29 cellular contexts compared by ENCODE assay signal in genomic region chr10:123514996-123515395, GRCh38.
"Had no signal": no experiment of that assay in that cellular context is flagged by ENCODE, and none has a peak within 500 bp of the region (broad histone marks: within the 10 kb centered on the region; RNA-seq: fewer than 3 reads in every experiment).

No MANE protein-coding gene starts in this region.

- H3K9me3 ChIP-seq: ovary, psoas muscle, right lobe of liver, sigmoid colon, suprapubic skin, testis, tibial artery, transverse colon, upper lobe of right lung, uterus had no signal

- H3K27me3 ChIP-seq: neural progenitor cell, ovary, right lobe of liver, testis, transverse colon, upper lobe of right lung, uterus had no signal

- H3K4me3 ChIP-seq: neural progenitor cell, ovary, psoas muscle, right lobe of liver, sigmoid colon, suprapubic skin, testis, tibial artery, transverse colon, upper lobe of right lung, uterus had no signal

- DNase-seq: natural killer cell; occipital lobe; ovary; posterior cingulate gyrus; psoas muscle; right cardiac atrium; right lobe of liver; sigmoid colon; small intestine; stimulated activated CD4-positive, alpha-beta T cell treated with anti-CD3 and anti-CD28 coated beads, Interleukin-15, amount 100 ng/mL, for 24 hours; stimulated activated CD4-positive, alpha-beta T cell treated with anti-CD3 and anti-CD28 coated beads, Interleukin-2, amount 100 ng/mL, for 24 hours; stimulated activated CD4-positive, alpha-beta T cell treated with anti-CD3 and anti-CD28 coated beads, Interleukin-2, amount 100 ng/mL, for 48 hours; stimulated activated CD4-positive, alpha-beta T cell treated with anti-CD3 and anti-CD28 coated beads, Interleukin-4, amount 100 ng/mL, for 24 hours; stimulated activated naive CD4-positive, alpha-beta T cell; stimulated activated naive CD8-positive, alpha-beta T cell treated with anti-CD3 and anti-CD28 coated beads, Interleukin-15, amount 100 ng/mL, for 72 hours; stimulated activated naive CD8-positive, alpha-beta T cell treated with anti-CD3 and anti-CD28 coated beads, Interleukin-15, Interleukin-2, amounts not matched to agents 100 U/mL and 50 U/mL, for 24 hours; substantia nigra; testis; transverse colon; upper lobe of right lung; uterus had no signal

- H3K36me3 ChIP-seq: neural progenitor cell, ovary, right lobe of liver, sigmoid colon, suprapubic skin, tibial artery, transverse colon, upper lobe of right lung, uterus had no signal

- H3K36me3 Mint-ChIP-seq: natural killer cell; neural progenitor cell; stimulated activated memory B cell treated with anti-CD40 and anti-IgM and Interleukin-4, amounts not matched to agents 10 μg/mL and 1 μg/mL and 100 μg/mL, for 72 hours; type B pancreatic cell had no signal

- H3K27ac Mint-ChIP-seq: natural killer cell; nephron; neural progenitor cell; progenitor cell of endocrine pancreas; stimulated activated memory B cell treated with anti-CD40 and anti-IgM and Interleukin-4, amounts not matched to agents 10 μg/mL and 1 μg/mL and 100 μg/mL, for 72 hours; stimulated activated naive CD8-positive, alpha-beta T cell treated with anti-CD3 and anti-CD28 coated beads, Interleukin-15, amount 100 ng/mL, for 72 hours; type B pancreatic cell had no signal

- H3K9me3 Mint-ChIP-seq: natural killer cell; nephron; neural progenitor cell; stimulated activated memory B cell treated with anti-CD40 and anti-IgM and Interleukin-4, amounts not matched to agents 10 μg/mL and 1 μg/mL and 100 μg/mL, for 72 hours; stimulated activated naive CD8-positive, alpha-beta T cell treated with anti-CD3 and anti-CD28 coated beads, Interleukin-15, amount 100 ng/mL, for 72 hours; type B pancreatic cell had no signal

- H3K4me1 Mint-ChIP-seq: natural killer cell; stimulated activated memory B cell treated with anti-CD40 and anti-IgM and Interleukin-4, amounts not matched to agents 10 μg/mL and 1 μg/mL and 100 μg/mL, for 72 hours; stimulated activated naive CD8-positive, alpha-beta T cell treated with anti-CD3 and anti-CD28 coated beads, Interleukin-15, amount 100 ng/mL, for 72 hours had no signal

- ATAC-seq: natural killer cell; psoas muscle; right cardiac atrium; right lobe of liver; stimulated activated memory B cell treated with anti-CD40 and anti-IgM and Interleukin-4, amounts not matched to agents 10 μg/mL and 1 μg/mL and 100 μg/mL, for 72 hours; stimulated activated naive CD8-positive, alpha-beta T cell treated with anti-CD3 and anti-CD28 coated beads, Interleukin-15, amount 100 ng/mL, for 72 hours; stimulated activated naive CD8-positive, alpha-beta T cell treated with anti-CD3 and anti-CD28 coated beads, Interleukin-15, Interleukin-2, amounts not matched to agents 100 U/mL and 50 U/mL, for 24 hours; upper lobe of right lung had no signal

- H3K27ac ChIP-seq: neural progenitor cell, ovary, parathyroid adenoma, psoas muscle, right lobe of liver, sigmoid colon, suprapubic skin, testis, tibial artery, transverse colon, upper lobe of right lung, uterus had no signal

- H3K4me3 Mint-ChIP-seq: natural killer cell; nephron; neural progenitor cell; stimulated activated memory B cell treated with anti-CD40 and anti-IgM and Interleukin-4, amounts not matched to agents 10 μg/mL and 1 μg/mL and 100 μg/mL, for 72 hours; stimulated activated naive CD8-positive, alpha-beta T cell treated with anti-CD3 and anti-CD28 coated beads, Interleukin-15, amount 100 ng/mL, for 72 hours; type B pancreatic cell had no signal

- H3K4me1 ChIP-seq: parathyroid adenoma, psoas muscle, right lobe of liver, sigmoid colon, suprapubic skin, testis, tibial artery, transverse colon, upper lobe of right lung, uterus had no signal
